ENCODE assay signal across 1 cellular context in genomic region chr1:234675561-234675960, GRCh38.
TF ChIP-seq lines count a peak whose summit lies in the region.

No MANE protein-coding gene starts in this region.

TF ChIP-seq in GM23338, 12 proteins besides CTCF, POLR2A, EP300 and RAD21 (continued from another document):
- TF ChIP-seq ZNF462 (CRISPR knock-in tag; IDR thresholded peaks at IDR 0.05): no peak
- TF ChIP-seq, protein P1, sequence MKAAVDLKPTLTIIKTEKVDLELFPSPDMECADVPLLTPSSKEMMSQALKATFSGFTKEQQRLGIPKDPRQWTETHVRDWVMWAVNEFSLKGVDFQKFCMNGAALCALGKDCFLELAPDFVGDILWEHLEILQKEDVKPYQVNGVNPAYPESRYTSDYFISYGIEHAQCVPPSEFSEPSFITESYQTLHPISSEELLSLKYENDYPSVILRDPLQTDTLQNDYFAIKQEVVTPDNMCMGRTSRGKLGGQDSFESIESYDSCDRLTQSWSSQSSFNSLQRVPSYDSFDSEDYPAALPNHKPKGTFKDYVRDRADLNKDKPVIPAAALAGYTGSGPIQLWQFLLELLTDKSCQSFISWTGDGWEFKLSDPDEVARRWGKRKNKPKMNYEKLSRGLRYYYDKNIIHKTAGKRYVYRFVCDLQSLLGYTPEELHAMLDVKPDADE (IDR thresholded peaks at IDR 0.05): no peak
- TF ChIP-seq ZNF331 (CRISPR knock-in tag; IDR thresholded peaks at IDR 0.05; ENCODE audit: low read depth): no peak
- no peak for TF ChIP-seq POLR2AphosphoS5 (IDR thresholded peaks at IDR 0.05; ENCODE audit: low read depth)
